ENCODE assay signal across 11 cellular contexts in genomic region chr3:55752911-55753310, GRCh38.
"Had no signal": no experiment of that assay in that cellular context is flagged by ENCODE, and none has a peak within 500 bp of the region (broad histone marks: within the 10 kb centered on the region; RNA-seq: fewer than 3 reads in every experiment).

No MANE protein-coding gene starts in this region.

- H3K4me3 ChIP-seq: GM23248, GM23338, HAP-1 had no signal

- H3K36me3 ChIP-seq: HAP-1 had no signal

- H3K4me1 ChIP-seq: HAP-1 had no signal

- DNase-seq: GM23248, GOT3, H7, H9, HCEC 1CT, HFFc6 had no signal

- H2AFZ ChIP-seq: GM23248, GM23338 had no signal

- FAIRE-seq: H1, H54 had no signal

- ATAC-seq: GM23338, HCT116 had no signal

- H3K9ac ChIP-seq: GM23248 had no signal

- H3K27ac ChIP-seq: GM23248 had no signal

- H3K9me3 ChIP-seq: HAP-1 had no signal

- H3K4me2 ChIP-seq: GM23338 had no signal
